In the genomic region with DNA sequence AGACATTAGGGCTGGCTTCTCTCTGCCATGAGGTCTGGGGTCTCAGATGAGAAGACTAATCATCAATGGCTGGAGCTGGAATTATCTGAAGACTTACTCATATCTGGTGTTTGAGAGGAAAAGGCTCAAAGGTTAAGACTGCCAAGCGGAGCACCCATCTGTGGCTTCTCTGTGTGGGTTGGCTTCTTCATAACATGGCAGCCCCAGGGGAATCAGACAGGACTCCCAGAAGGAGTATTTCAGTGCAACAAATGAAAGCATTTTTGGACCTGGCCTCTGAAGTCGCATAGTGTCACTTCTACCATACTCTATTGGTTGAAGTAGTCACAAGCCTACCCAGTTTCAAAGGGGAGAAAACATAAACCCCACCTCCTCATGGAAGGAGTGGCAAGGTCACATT, we compare ENCODE assay signal across 20 cellular contexts.
A peak's percentile ranks its signal among the peaks of the same experiment; 100 is the strongest.
DNase-seq lines count a peak whose midpoint lies in the region; ATAC-seq, FAIRE-seq and TF ChIP-seq lines count a peak whose summit lies in the region.
"Had no signal": no experiment of that assay in that cellular context is flagged by ENCODE, and none has a peak within 500 bp of the region (broad histone marks: within the 10 kb centered on the region; RNA-seq: fewer than 3 reads in every experiment).

No MANE protein-coding gene starts in this region.

- H3K9me1 ChIP-seq in keratinocyte (ENCODE audit: control insufficient read depth, extremely low read depth, insufficient read depth, low read length), result no peaks in the 10 kb centered on the region

- no peak overlapping the region for H2AFZ ChIP-seq in keratinocyte (ENCODE audit: control insufficient read depth, low read length)

- FAIRE-seq in keratinocyte (lab: Jason Lieb, UNC), result no peak

- H3K9me3 ChIP-seq in keratinocyte (ENCODE audit: control insufficient read depth, low read depth, low read length) (no peaks in the 10 kb centered on the region), uterus (no peaks in the 10 kb centered on the region)

- dilution Hi-C loops in keratinocyte (cut with MboI; ENCODE audit: extremely low pct_ligation_motif_present, low sequenced_read_pairs), result no loop called here

- H3K36me3 ChIP-seq in keratinocyte (ENCODE audit: control insufficient read depth in 2 of 2, extremely low read depth in 1 of 2, insufficient read depth in 2 of 2, low read length in 2 of 2), result no peaks in the 10 kb centered on the region
- no peaks in the 10 kb centered on the region for H3K36me3 ChIP-seq in uterus
- H3K36me3 ChIP-seq: MG63 had no signal

- TF ChIP-seq CTCF in keratinocyte (optimal IDR thresholded peaks at IDR 0.05 in 1 of 3, IDR thresholded peaks at IDR 0.05 in 1 of 3, conservative IDR thresholded peaks at IDR 0.05 in 1 of 3; ENCODE audit: extremely low read depth in 1 of 3, insufficient read depth in 2 of 3, low read length in 3 of 3) (no peak), uterus (IDR thresholded peaks at IDR 0.05) (no peak)

- DNase-seq in NCI-H2171 (lab: John Stamatoyannopoulos, UW) (peak; percentile 25), NCI-H2171 treated with DMSO at 0.1 percent for 48 hours (lab: John Stamatoyannopoulos, UW) (no peak), RPMI7951 (ENCODE audit: low read depth) (peak; percentile 39), keratinocyte (ENCODE audit: low read depth, low spot score) (no peak), uterus (no peak), GDM1 (lab: John Stamatoyannopoulos, UW) (no peak), COLO829 (ENCODE audit: low spot score) (no peak)
- DNase-seq: AML-193, COR-L47, GF-D8, HFFc6, Karpas-422, MG63, NCI-H1105, NCI-H2081, NCI-H510A treated with DMSO at 0.1 percent for 48 hours, NCI-H82 had no signal

- ATAC-seq in SK-N-SH treated with all-trans-retinoic acid at 6 μM for 48 hours, result no peak

- H3K27me3 ChIP-seq in keratinocyte (ENCODE audit: control insufficient read depth, extremely low read depth, insufficient read depth, low read length), result no peaks in the 10 kb centered on the region
- no peaks in the 10 kb centered on the region for H3K27me3 ChIP-seq in uterus
- H3K27me3 ChIP-seq: MG63 had no signal

- H3K4me3 ChIP-seq in keratinocyte (ENCODE audit: control insufficient read depth in 2 of 3, extremely low read depth in 1 of 3, insufficient read depth in 2 of 3, low read depth in 1 of 3, low read length in 3 of 3), result no peak overlapping the region
- H3K4me3 ChIP-seq in uterus, result no peak overlapping the region
- H3K4me3 ChIP-seq: MG63 had no signal

- intact Hi-C loops in uterus (cut with DNase I; ENCODE audit: low total_unique reads), result no loop called here

- H3K4me2 ChIP-seq in keratinocyte (ENCODE audit: control insufficient read depth, extremely low read depth, insufficient read depth, low read depth, low read length), result no peak overlapping the region

- H3K27ac ChIP-seq in keratinocyte (ENCODE audit: control insufficient read depth, insufficient read depth, low read length) (peak overlapping the region; percentile 89), uterus (peak overlapping the region; percentile 71 to 75)
- H3K27ac ChIP-seq: 22Rv1, HL-60 had no signal

- TF ChIP-seq POLR2A in uterus (IDR thresholded peaks at IDR 0.05), result no peak

- H4K20me1 ChIP-seq in keratinocyte (ENCODE audit: control insufficient read depth, extremely low read depth, insufficient read depth, low read length), result no peaks in the 10 kb centered on the region

- H3K79me2 ChIP-seq in keratinocyte (ENCODE audit: control insufficient read depth, insufficient read depth, low read length), result no peaks in the 10 kb centered on the region

- H3K4me1 ChIP-seq in keratinocyte (ENCODE audit: control insufficient read depth, extremely low read depth, insufficient read depth, low read length) (peaks cover 34% of the 10 kb centered on the region), uterus (no peaks in the 10 kb centered on the region)

- no peak overlapping the region for H3K9ac ChIP-seq in keratinocyte (ENCODE audit: control insufficient read depth, extremely low read depth, insufficient read depth, low read length)

TF ChIP-seq in SK-N-SH treated with all-trans-retinoic acid at 6 μM for 48 hours, 23 proteins besides CTCF, POLR2A, EP300 and RAD21:
- TF ChIP-seq, protein P1, sequence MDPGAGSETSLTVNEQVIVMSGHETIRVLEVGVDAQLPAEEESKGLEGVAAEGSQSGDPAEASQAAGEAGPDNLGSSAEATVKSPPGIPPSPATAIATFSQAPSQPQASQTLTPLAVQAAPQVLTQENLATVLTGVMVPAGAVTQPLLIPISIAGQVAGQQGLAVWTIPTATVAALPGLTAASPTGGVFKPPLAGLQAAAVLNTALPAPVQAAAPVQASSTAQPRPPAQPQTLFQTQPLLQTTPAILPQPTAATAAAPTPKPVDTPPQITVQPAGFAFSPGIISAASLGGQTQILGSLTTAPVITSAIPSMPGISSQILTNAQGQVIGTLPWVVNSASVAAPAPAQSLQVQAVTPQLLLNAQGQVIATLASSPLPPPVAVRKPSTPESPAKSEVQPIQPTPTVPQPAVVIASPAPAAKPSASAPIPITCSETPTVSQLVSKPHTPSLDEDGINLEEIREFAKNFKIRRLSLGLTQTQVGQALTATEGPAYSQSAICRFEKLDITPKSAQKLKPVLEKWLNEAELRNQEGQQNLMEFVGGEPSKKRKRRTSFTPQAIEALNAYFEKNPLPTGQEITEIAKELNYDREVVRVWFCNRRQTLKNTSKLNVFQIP (CRISPR knock-in tag; IDR thresholded peaks at IDR 0.05; ENCODE audit: borderline replicate concordance, low read depth), result no peak
- no peak for TF ChIP-seq ISL1 (CRISPR knock-in tag; IDR thresholded peaks at IDR 0.05)

Comparison
In these comparisons a context has a peak if more than half of its experiments do, and no peak if none do; other contexts are left out.
1. DNase-seq: peak in NCI-H2171 (single experiment) and RPMI7951 (single experiment); none in NCI-H2171 treated with DMSO at 0.1 percent for 48 hours (single experiment), keratinocyte (single experiment), uterus (0 of 2), GDM1 (single experiment) and COLO829 (single experiment).